ENCODE assay signal across 1 cellular context in genomic region chr20:34512266-34512954, GRCh38.
TF ChIP-seq lines count a peak whose summit lies in the region.

No MANE protein-coding gene starts in this region.

TF ChIP-seq in HepG2, 621 proteins besides CTCF, POLR2A, EP300 and RAD21 (continued from another document):
- TF ChIP-seq CSRNP2 (CRISPR knock-in tag; conservative IDR thresholded peaks at IDR 0.05; ENCODE audit: low read depth) (no peak), TP53 (CRISPR knock-in tag; conservative IDR thresholded peaks at IDR 0.05) (0 out of 2 replicates have a peak, but pooled peaks have one; percentile 62), ZNF143 (CRISPR knock-in tag; IDR thresholded peaks at IDR 0.05) (no peak), NR0B2 (CRISPR knock-in tag; IDR thresholded peaks at IDR 0.05) (no peak), FOXP4 (CRISPR knock-in tag; IDR thresholded peaks at IDR 0.05) (peak; percentile 65), RARA (CRISPR knock-in tag; IDR thresholded peaks at IDR 0.05) (0 out of 2 replicates have a peak, but pooled peaks have one; percentile 21), ZNF292 (CRISPR knock-in tag; IDR thresholded peaks at IDR 0.05; ENCODE audit: borderline replicate concordance, low read depth) (peak; percentile 60; the same call in 1 of the 2 replicates), RARG (CRISPR knock-in tag; IDR thresholded peaks at IDR 0.05; ENCODE audit: low read depth) (no peak), HOMEZ (CRISPR knock-in tag; IDR thresholded peaks at IDR 0.05; ENCODE audit: low read depth) (peak; percentile 72; the same call in 1 of the 2 replicates), ZNF720 (CRISPR knock-in tag; IDR thresholded peaks at IDR 0.05) (no peak), ZNF263 (CRISPR knock-in tag; IDR thresholded peaks at IDR 0.05) (0 out of 2 replicates have a peak, but pooled peaks have one; percentile 16), HIC2 (CRISPR knock-in tag; IDR thresholded peaks at IDR 0.05; ENCODE audit: low read depth) (no peak)
